10 cellular contexts compared by ENCODE assay signal in genomic region chr5:14211818-14212799, GRCh38.
DNase-seq lines count a peak whose midpoint lies in the region; ATAC-seq and TF ChIP-seq lines count a peak whose summit lies in the region.
"Had no signal": no experiment of that assay in that cellular context is flagged by ENCODE, and none has a peak within 500 bp of the region (broad histone marks: within the 10 kb centered on the region; RNA-seq: fewer than 3 reads in every experiment).

No MANE protein-coding gene starts in this region.

- CTCF ChIA-PET in activated B cell treated with CpG ODN at 0.5 μM for 24 hours (lab: Charles Lee), result interaction anchor here (1.1 to 1.6 kb wide), 6 partner anchors 42 to 103 kb away, joined by 4 to 8 read pairs (median 4); no protein-coding TSS in a partner anchor

- H3K27me3 Mint-ChIP-seq in activated B cell treated with CpG ODN at 0.5 μM for 24 hours, result no peaks in the 10 kb centered on the region
- peaks cover 3% of the 10 kb centered on the region for H3K27me3 Mint-ChIP-seq in T-helper 2 cell treated with Interferon-gamma antibody and Interleukin-4, amounts not matched to agents 5 μg/mL and 100 μg/mL, for 36 hours (ENCODE audit: low read depth)

- peak overlapping the region; percentile 66 for H3K4me3 Mint-ChIP-seq in activated B cell treated with CpG ODN at 0.5 μM for 24 hours
- no peak overlapping the region for H3K4me3 Mint-ChIP-seq in T-helper 2 cell treated with Interferon-gamma antibody and Interleukin-4, amounts not matched to agents 5 μg/mL and 100 μg/mL, for 36 hours
- H3K4me3 Mint-ChIP-seq: activated CD4-positive, alpha-beta memory T cell treated with anti-CD3 and anti-CD28 coated beads, Interleukin-2, amount 10 ng/mL, durations not matched to agents 7 days and 5 days had no signal

- no peaks in the 10 kb centered on the region for H3K27me3 ChIP-seq in skeletal muscle satellite cell (ENCODE audit: control insufficient read depth, insufficient read depth, low read length)

- H3K27ac Mint-ChIP-seq in activated B cell treated with CpG ODN at 0.5 μM for 24 hours, result peak overlapping the region; percentile 83
- no peak overlapping the region for H3K27ac Mint-ChIP-seq in T-helper 2 cell treated with Interferon-gamma antibody and Interleukin-4, amounts not matched to agents 5 μg/mL and 100 μg/mL, for 36 hours
- H3K27ac Mint-ChIP-seq: activated CD4-positive, alpha-beta memory T cell treated with anti-CD3 and anti-CD28 coated beads, Interleukin-2, amount 10 ng/mL, durations not matched to agents 7 days and 5 days had no signal

- H3K9me3 ChIP-seq in skeletal muscle satellite cell (replicated peaks; ENCODE audit: low read length), result no peaks in the 10 kb centered on the region

- peaks cover 96% of the 10 kb centered on the region for H3K4me1 Mint-ChIP-seq in activated B cell treated with CpG ODN at 0.5 μM for 24 hours
- H3K4me1 Mint-ChIP-seq in T-helper 2 cell treated with Interferon-gamma antibody and Interleukin-4, amounts not matched to agents 5 μg/mL and 100 μg/mL, for 36 hours (ENCODE audit: low read depth), result peaks cover 8% of the 10 kb centered on the region

- no peaks in the 10 kb centered on the region for H3K9me3 Mint-ChIP-seq in activated B cell treated with CpG ODN at 0.5 μM for 24 hours
- H3K9me3 Mint-ChIP-seq in T-helper 2 cell treated with Interferon-gamma antibody and Interleukin-4, amounts not matched to agents 5 μg/mL and 100 μg/mL, for 36 hours, result no peaks in the 10 kb centered on the region
- H3K9me3 Mint-ChIP-seq: activated CD4-positive, alpha-beta memory T cell treated with anti-CD3 and anti-CD28 coated beads, Interleukin-2, amount 10 ng/mL, durations not matched to agents 7 days and 5 days had no signal

- no peak overlapping the region for H3K9ac ChIP-seq in skeletal muscle satellite cell (ENCODE audit: low read depth, low read length)

- no peaks in the 10 kb centered on the region for H3K36me3 Mint-ChIP-seq in activated B cell treated with CpG ODN at 0.5 μM for 24 hours (ENCODE audit: low read depth)
- no peaks in the 10 kb centered on the region for H3K36me3 Mint-ChIP-seq in T-helper 2 cell treated with Interferon-gamma antibody and Interleukin-4, amounts not matched to agents 5 μg/mL and 100 μg/mL, for 36 hours (ENCODE audit: low read depth)

- POLR2A ChIA-PET in activated B cell treated with CpG ODN at 0.5 μM for 24 hours (lab: Charles Lee), result interaction anchor here (0.5 to 5.2 kb wide), 14 partner anchors 9 to 597 kb away, joined by 3 to 46 read pairs (median 4); partner anchors contain the start of gene TRIO

- peak overlapping the region; percentile 18 for H3K4me2 ChIP-seq in skeletal muscle satellite cell (ENCODE audit: low read length)

- intact Hi-C loops in activated B cell treated with CpG ODN at 0.5 μM for 24 hours (cut with micrococcal nuclease), result loop anchor here (1.0 to 5.0 kb wide), 10 partner anchors 8 to 785 kb away; partner anchors contain the start of gene OTULIN

- peak; percentile 38 for ATAC-seq in GM19023 (IDR thresholded peaks at IDR 0.05; ENCODE audit: unreplicated experiment)
- ATAC-seq in HG02798 (IDR thresholded peaks at IDR 0.05; ENCODE audit: poor library complexity, unreplicated experiment), result peak; percentile 43
- peak; percentile 77 for ATAC-seq in activated B cell treated with CpG ODN at 0.5 μM for 24 hours (ENCODE audit: low read depth)

- peaks cover 80% of the 10 kb centered on the region for H3K4me1 ChIP-seq in skeletal muscle satellite cell (ENCODE audit: control insufficient read depth, insufficient read depth, low read length)

- H3K4me3 ChIP-seq in skeletal muscle satellite cell (ENCODE audit: low read length), result no peak overlapping the region

- DNase-seq in activated B cell treated with CpG ODN at 0.5 μM for 24 hours (peak; percentile 60), NCI-H1048 (lab: John Stamatoyannopoulos, UW) (no peak), foreskin melanocyte (no peak)
- DNase-seq in stimulated activated CD4-positive, alpha-beta T cell treated with anti-CD3 and anti-CD28 coated beads, Interleukin-4, amount 100 ng/mL, for 4 hours, result no peak
- no peak for DNase-seq in T-helper 2 cell treated with Interferon-gamma antibody and Interleukin-4, amounts not matched to agents 5 μg/mL and 100 μg/mL, for 36 hours (ENCODE audit: low spot score)
- DNase-seq: activated CD4-positive, alpha-beta memory T cell treated with anti-CD3 and anti-CD28 coated beads, Interleukin-2, amount 10 ng/mL, durations not matched to agents 7 days and 5 days; NCI-H2227 treated with DMSO at 0.1 percent for 48 hours had no signal

- no peak for TF ChIP-seq CTCF in activated B cell treated with CpG ODN at 0.5 μM for 24 hours (IDR thresholded peaks at IDR 0.05)

- H3K36me3 ChIP-seq in skeletal muscle satellite cell (ENCODE audit: insufficient read depth, low read length), result no peaks in the 10 kb centered on the region
